In genomic region chr6:14571001-14571400, GRCh38 we compare ENCODE assay signal across 4 cellular contexts.
"Had no signal": no experiment of that assay in that cellular context is flagged by ENCODE, and none has a peak within 500 bp of the region (broad histone marks: within the 10 kb centered on the region; RNA-seq: fewer than 3 reads in every experiment).

No MANE protein-coding gene starts in this region.

- ATAC-seq: GM23338 had no signal

- DNase-seq: H9, HCEC 1CT, IMR-90 had no signal

- H3K4me3 ChIP-seq: GM23338 had no signal

- H3K4me1 Mint-ChIP-seq: GM23338 had no signal

- H3K9me3 Mint-ChIP-seq: GM23338 had no signal

- H3K4me2 ChIP-seq: GM23338 had no signal

- H3K27ac Mint-ChIP-seq: GM23338, H9 had no signal

- H3K4me3 Mint-ChIP-seq: GM23338, H9 had no signal

- H2AFZ ChIP-seq: GM23338 had no signal
